In genomic region chr5:158390556-158390955, GRCh38 we compare ENCODE assay signal across 11 cellular contexts.
A peak's percentile ranks its signal among the peaks of the same experiment; 100 is the strongest.
DNase-seq lines count a peak whose midpoint lies in the region; ATAC-seq, FAIRE-seq and TF ChIP-seq lines count a peak whose summit lies in the region.
"Had no signal": no experiment of that assay in that cellular context is flagged by ENCODE, and none has a peak within 500 bp of the region (broad histone marks: within the 10 kb centered on the region; RNA-seq: fewer than 3 reads in every experiment).

No MANE protein-coding gene starts in this region.

- H3K4me3 Mint-ChIP-seq in astrocyte (ENCODE audit: unreplicated experiment), result no peak overlapping the region
- H3K4me3 Mint-ChIP-seq: activated naive CD8-positive, alpha-beta T cell treated with anti-CD3 and anti-CD28 coated beads, Interleukin-2, amount 10 ng/mL, durations not matched to agents 7 days and 5 days had no signal

- H3K36me3 Mint-ChIP-seq in astrocyte (ENCODE audit: low read depth, unreplicated experiment), result no peaks in the 10 kb centered on the region

- DNase-seq in GM19239 (ENCODE audit: insufficient read length, low spot score) (no peak), astrocyte (ENCODE audit: low read depth) (peak; percentile 58), non-pigmented ciliary epithelial cell (ENCODE audit: low read depth) (peak; percentile 41), SHP77 treated with DMSO at 0.1 percent for 48 hours (lab: John Stamatoyannopoulos, UW) (no peak), ascending aorta (ENCODE audit: low spot score in 2 of 2) (no peak)
- no peak for DNase-seq in activated effector memory CD4-positive, alpha-beta T cell treated with anti-CD3 and anti-CD28 coated beads, Interleukin-2, amount 50 U/mL, for 16 hours
- DNase-seq: activated naive CD8-positive, alpha-beta T cell treated with anti-CD3 and anti-CD28 coated beads, Interleukin-2, amount 10 ng/mL, durations not matched to agents 7 days and 5 days; left cardiac atrium; retina had no signal

- no peaks in the 10 kb centered on the region for H3K79me2 ChIP-seq in astrocyte (ENCODE audit: insufficient read depth, low read length)

- H3K9ac ChIP-seq in astrocyte (ENCODE audit: low read length), result no peak overlapping the region

- H3K27ac Mint-ChIP-seq in astrocyte (ENCODE audit: unreplicated experiment), result peak overlapping the region; percentile 26
- H3K27ac Mint-ChIP-seq: activated naive CD8-positive, alpha-beta T cell treated with anti-CD3 and anti-CD28 coated beads, Interleukin-2, amount 10 ng/mL, durations not matched to agents 7 days and 5 days had no signal

- H3K4me1 ChIP-seq in astrocyte (ENCODE audit: insufficient read depth, low read length) (peaks cover 18% of the 10 kb centered on the region), ascending aorta (peaks cover 0 to under 1% of the 10 kb centered on the region in 2 donors)

- H3K27me3 Mint-ChIP-seq in astrocyte (ENCODE audit: low read depth, unreplicated experiment), result no peaks in the 10 kb centered on the region
- H3K27me3 Mint-ChIP-seq: activated naive CD8-positive, alpha-beta T cell treated with anti-CD3 and anti-CD28 coated beads, Interleukin-2, amount 10 ng/mL, durations not matched to agents 7 days and 5 days had no signal

- H3K27ac ChIP-seq in astrocyte (ENCODE audit: low read depth, low read length) (peak overlapping the region; percentile 61), ascending aorta (no peak overlapping the region)

- intact Hi-C loops in ascending aorta (cut with DNase I), result no loop called here

- peak; percentile 70 for FAIRE-seq in GM19239 (lab: Jason Lieb, UNC)
- FAIRE-seq in astrocyte (lab: Jason Lieb, UNC), result peak; percentile 97

- H3K9me3 ChIP-seq in astrocyte (ENCODE audit: insufficient read depth, low read depth, low read length), result no peaks in the 10 kb centered on the region
- H3K9me3 ChIP-seq in ascending aorta, result no peaks in the 10 kb centered on the region

- H4K20me1 ChIP-seq in astrocyte (ENCODE audit: insufficient read depth, low read length), result no peaks in the 10 kb centered on the region

- H3K9me3 Mint-ChIP-seq in astrocyte (ENCODE audit: unreplicated experiment), result peaks cover 5% of the 10 kb centered on the region

- H3K4me1 Mint-ChIP-seq in astrocyte (ENCODE audit: low read depth, unreplicated experiment), result peaks cover 20% of the 10 kb centered on the region
- H3K4me1 Mint-ChIP-seq: activated naive CD8-positive, alpha-beta T cell treated with anti-CD3 and anti-CD28 coated beads, Interleukin-2, amount 10 ng/mL, durations not matched to agents 7 days and 5 days had no signal

- H3K4me3 ChIP-seq in astrocyte (ENCODE audit: insufficient read depth, low read depth, low read length), result no peak overlapping the region
- H3K4me3 ChIP-seq in ascending aorta, result no peak overlapping the region

- ATAC-seq in HG03460 (IDR thresholded peaks at IDR 0.05; ENCODE audit: unreplicated experiment), result peak; percentile 72
- no peak for ATAC-seq in activated CD4-positive, CD25-positive, alpha-beta regulatory T cell treated with anti-CD3 and anti-CD28 coated beads, Interleukin-2, amount 50 U/mL, for 24 hours

- TF ChIP-seq CTCF in astrocyte (IDR thresholded peaks at IDR 0.05; ENCODE audit: insufficient read depth, low read depth, low read length) (no peak), ascending aorta (IDR thresholded peaks at IDR 0.05) (no peak)

- H3K36me3 ChIP-seq in astrocyte (ENCODE audit: insufficient read depth, low read length), result no peaks in the 10 kb centered on the region
- H3K36me3 ChIP-seq in ascending aorta, result no peaks in the 10 kb centered on the region

- no peak overlapping the region for H2AFZ ChIP-seq in astrocyte (ENCODE audit: low read depth, low read length)

- H3K4me2 ChIP-seq in astrocyte (ENCODE audit: low read length), result peak overlapping the region; percentile 7

- no peaks in the 10 kb centered on the region for H3K27me3 ChIP-seq in astrocyte (ENCODE audit: insufficient read depth, low read length)
- H3K27me3 ChIP-seq in ascending aorta, result no peaks in the 10 kb centered on the region

Comparison
In these comparisons a context has a peak if more than half of its experiments do, and no peak if none do; other contexts are left out.
1. DNase-seq: peak in astrocyte (single experiment) and non-pigmented ciliary epithelial cell (single experiment); none in GM19239 (single experiment), activated effector memory CD4-positive, alpha-beta T cell treated with anti-CD3 and anti-CD28 coated beads, Interleukin-2, amount 50 U/mL, for 16 hours (single experiment), SHP77 treated with DMSO at 0.1 percent for 48 hours (single experiment) and ascending aorta (0 of 2).